32 cellular contexts compared by ENCODE assay signal in the genomic region with DNA sequence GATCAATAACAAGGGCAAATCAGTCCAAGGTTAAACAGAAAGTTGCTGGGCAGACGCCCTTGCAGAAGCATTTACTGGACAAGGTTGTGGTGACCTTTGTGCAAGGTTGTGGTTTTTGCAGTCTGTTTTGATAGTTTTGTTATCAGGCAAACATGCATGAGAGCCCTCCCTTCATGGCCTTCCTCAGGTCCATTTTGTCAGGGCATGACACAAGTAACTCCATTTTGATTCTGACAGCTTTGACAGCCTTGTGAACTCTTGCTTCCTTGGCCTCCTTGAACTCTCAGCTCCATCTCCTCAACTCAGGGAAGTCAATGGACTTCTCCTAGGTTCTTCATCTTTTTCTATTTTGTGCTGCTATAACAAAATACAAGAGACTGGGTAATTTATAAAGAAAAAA.
"Had no signal": no experiment of that assay in that cellular context is flagged by ENCODE, and none has a peak within 500 bp of the region (broad histone marks: within the 10 kb centered on the region; RNA-seq: fewer than 3 reads in every experiment).

No MANE protein-coding gene starts in this region.

- H3K4me3 ChIP-seq: adrenal gland, body of pancreas, breast epithelium, Peyer's patch, SJSA1 had no signal

- H3K9ac ChIP-seq: SK-N-SH had no signal

- DNase-seq: activated CD4-positive, alpha-beta T cell treated with anti-CD3 and anti-CD28 coated beads, Interleukin-2, amount 10 ng/mL, durations not matched to agents 24 days and 14 days; activated CD4-positive, alpha-beta T cell treated with anti-CD3 and anti-CD28 coated beads, Interleukin-2, amount 50 U/mL, for 4 hours; activated CD8-positive, alpha-beta T cell treated with anti-CD3 and anti-CD28 coated beads for 36 hours; activated gamma-delta T cell treated with Interleukin-2 at 50 U/mL for 16 hours; activated naive CD4-positive, alpha-beta T cell treated with anti-CD3 and anti-CD28 coated beads for 36 hours; activated T-cell treated with anti-CD3 and anti-CD28 coated beads, Interleukin-2, amount 50 U/mL, for 1 hour; activated T-cell treated with anti-CD3 and anti-CD28 coated beads, Interleukin-2, amount 50 U/mL, for 72 hours; adrenal gland; body of pancreas; MM.1S; MV-4-11; NCI-H1092; NCI-H1436 treated with DMSO at 0.1 percent for 48 hours; NCI-H1694 treated with DMSO at 0.1 percent for 48 hours; NCI-H2029; NCI-H345; NCI-H524 treated with DMSO at 0.1 percent for 48 hours; NK-92 treated with Interleukin-12 subunit alpha and Interleukin-12 subunit beta, amount 100 ng/mL, for 24 hours; PC-3; Peyer's patch; RPMI8226; SHP77 treated with DMSO at 0.1 percent for 48 hours; SK-N-SH; T-cell; T-helper 17 cell; T-helper 9 cell; WERI-Rb-1 had no signal

- H3K9me3 ChIP-seq: adrenal gland, body of pancreas, breast epithelium, Peyer's patch, SJSA1, SK-N-SH had no signal

- H3K4me1 ChIP-seq: adrenal gland, body of pancreas, breast epithelium, Peyer's patch had no signal

- H3K27ac ChIP-seq: adrenal gland, body of pancreas, breast epithelium, Peyer's patch, SJSA1, WERI-Rb-1 had no signal

- H3K4me2 ChIP-seq: SK-N-SH had no signal

- H3K27ac Mint-ChIP-seq: activated CD4-positive, alpha-beta T cell treated with anti-CD3 and anti-CD28 coated beads, Interleukin-2, amount 10 ng/mL, durations not matched to agents 24 days and 14 days; activated CD8-positive, alpha-beta T cell treated with anti-CD3 and anti-CD28 coated beads for 36 hours; activated naive CD4-positive, alpha-beta T cell treated with anti-CD3 and anti-CD28 coated beads for 36 hours; activated naive CD4-positive, alpha-beta T cell treated with anti-CD3 and anti-CD28 coated beads, Interleukin-2, amount 50 U/mL, for 72 hours; activated T-cell treated with anti-CD3 and anti-CD28 coated beads, Interleukin-2, amount 50 U/mL, for 72 hours; activated T-helper 2 cell treated with anti-CD3 and anti-CD28 coated beads, Interferon-gamma antibody, Interleukin-2, Interleukin-4, amounts not matched to agents 10 μg/mL and 5 μg/mL and 100 μg/mL, durations not matched to agents 14 hours and 24 hours and 36 hours; T-cell; T-helper 17 cell had no signal

- H3K27me3 ChIP-seq: adrenal gland, body of pancreas, breast epithelium, Peyer's patch, SJSA1 had no signal

- FAIRE-seq: astrocyte had no signal

- H3K4me1 Mint-ChIP-seq: activated CD4-positive, alpha-beta T cell treated with anti-CD3 and anti-CD28 coated beads, Interleukin-2, amount 10 ng/mL, durations not matched to agents 24 days and 14 days; T-cell; T-helper 17 cell had no signal

- H3K36me3 Mint-ChIP-seq: activated naive CD4-positive, alpha-beta T cell treated with anti-CD3 and anti-CD28 coated beads, Interleukin-2, amount 50 U/mL, for 72 hours; T-cell had no signal

- H3K4me3 Mint-ChIP-seq: activated CD4-positive, alpha-beta T cell treated with anti-CD3 and anti-CD28 coated beads, Interleukin-2, amount 10 ng/mL, durations not matched to agents 24 days and 14 days; activated CD8-positive, alpha-beta T cell treated with anti-CD3 and anti-CD28 coated beads for 36 hours; activated naive CD4-positive, alpha-beta T cell treated with anti-CD3 and anti-CD28 coated beads for 36 hours; activated T-cell treated with anti-CD3 and anti-CD28 coated beads, Interleukin-2, amount 50 U/mL, for 72 hours; T-cell; T-helper 17 cell had no signal

- H3K9me3 Mint-ChIP-seq: activated CD4-positive, alpha-beta T cell treated with anti-CD3 and anti-CD28 coated beads, Interleukin-2, amount 10 ng/mL, durations not matched to agents 24 days and 14 days; activated CD8-positive, alpha-beta T cell treated with anti-CD3 and anti-CD28 coated beads for 36 hours; activated naive CD4-positive, alpha-beta T cell treated with anti-CD3 and anti-CD28 coated beads for 36 hours; activated naive CD4-positive, alpha-beta T cell treated with anti-CD3 and anti-CD28 coated beads, Interleukin-2, amount 50 U/mL, for 72 hours; activated T-cell treated with anti-CD3 and anti-CD28 coated beads, Interleukin-2, amount 50 U/mL, for 72 hours; activated T-helper 2 cell treated with anti-CD3 and anti-CD28 coated beads, Interferon-gamma antibody, Interleukin-2, Interleukin-4, amounts not matched to agents 10 μg/mL and 5 μg/mL and 100 μg/mL, durations not matched to agents 14 hours and 24 hours and 36 hours; T-cell had no signal

- H3K9me2 ChIP-seq: SK-N-SH had no signal

- ATAC-seq: activated CD8-positive, alpha-beta T cell treated with anti-CD3 and anti-CD28 coated beads for 36 hours; activated naive CD4-positive, alpha-beta T cell treated with anti-CD3 and anti-CD28 coated beads, Interleukin-2, amount 50 U/mL, for 72 hours; activated T-cell treated with anti-CD3 and anti-CD28 coated beads, Interleukin-2, amount 50 U/mL, for 72 hours; body of pancreas; PC-3; T-cell; T-helper 17 cell had no signal

- H3K36me3 ChIP-seq: adrenal gland, breast epithelium, Peyer's patch, SJSA1, WERI-Rb-1 had no signal
